In the genomic region with DNA sequence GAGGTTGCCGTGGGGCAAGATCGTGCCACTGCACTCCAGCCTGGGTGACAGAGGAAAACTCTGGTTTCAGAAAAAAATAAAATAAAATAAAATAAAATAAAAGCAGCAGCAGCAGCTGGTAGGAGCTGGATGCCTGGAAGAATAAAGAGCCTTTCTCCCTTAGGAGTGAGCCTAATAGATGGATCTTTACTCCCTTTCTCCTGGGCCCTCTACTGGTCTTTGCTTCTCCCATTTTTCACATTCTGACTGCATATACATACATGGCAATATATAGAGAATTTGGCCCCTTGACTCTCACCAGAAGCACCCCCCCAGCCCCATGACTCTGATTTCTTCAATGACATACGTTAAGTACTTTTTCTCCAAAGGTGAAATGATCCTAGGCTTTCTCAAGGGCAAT, we compare ENCODE assay signal across 11 cellular contexts. TPM values are rescaled to one million over a fixed set of nuclear protein-coding genes. Genes with fewer than 3 reads are reported as not detected.
DNase-seq lines count a peak whose midpoint lies in the region; ATAC-seq and TF ChIP-seq lines count a peak whose summit lies in the region.
"Had no signal": no experiment of that assay in that cellular context is flagged by ENCODE, and none has a peak within 500 bp of the region (broad histone marks: within the 10 kb centered on the region; RNA-seq: fewer than 3 reads in every experiment).

No MANE protein-coding gene starts in this region.

- no peaks in the 10 kb centered on the region for H3K4me1 ChIP-seq in mesendoderm (ENCODE audit: control insufficient read depth, low read depth, low read length)

- POLR2A ChIA-PET in RWPE1 (lab: Yijun Ruan, JAX; ENCODE audit: low non-redundant PET) = no interaction called here

- H3K18ac ChIP-seq in mesendoderm (ENCODE audit: low read length) = peak overlapping the region; percentile 85

- H3K27ac ChIP-seq in mesendoderm (ENCODE audit: low read depth, low read length) (no peak overlapping the region), RWPE1 (no peak overlapping the region)

- no peak overlapping the region for H2AK5ac ChIP-seq in mesendoderm (ENCODE audit: low read length)

- peaks cover 7% of the 10 kb centered on the region for H3K36me3 Mint-ChIP-seq in IgD-negative memory B cell

- H3K4me2 ChIP-seq in mesendoderm (ENCODE audit: low read length) = no peak overlapping the region

- H3K23ac ChIP-seq in mesendoderm (ENCODE audit: low read length) = no peak overlapping the region

- peak overlapping the region in 1 of 3 donors; percentile 55 for H3K27ac Mint-ChIP-seq in IgD-negative memory B cell

- H3K9ac ChIP-seq in mesendoderm (ENCODE audit: low read length) = peak overlapping the region; percentile 25

- no peak overlapping the region for H4K5ac ChIP-seq in mesendoderm (ENCODE audit: low read length)

- DNase-seq in DMS53 treated with DMSO at 0.1 percent for 48 hours (lab: John Stamatoyannopoulos, UW; ENCODE audit: unreplicated experiment) (peak; percentile 16), cardiac fibroblast (ENCODE audit: low read depth in 2 of 2) (peak in 1 of 2 donors; percentile 42), mesendoderm (peak; percentile 48), RWPE1 (ENCODE audit: low spot score) (no peak), NCI-H2029 treated with DMSO at 0.1 percent for 48 hours (lab: John Stamatoyannopoulos, UW) (no peak)
- DNase-seq: left cardiac atrium, retina had no signal

- H3K9me3 Mint-ChIP-seq in IgD-negative memory B cell = no peaks in the 10 kb centered on the region

- H2BK15ac ChIP-seq in mesendoderm (replicated peaks; ENCODE audit: low read depth) = peak overlapping the region; percentile 93

- H3K27me3 Mint-ChIP-seq in IgD-negative memory B cell = no peaks in the 10 kb centered on the region

- H3K79me1 ChIP-seq in mesendoderm (ENCODE audit: low read length) = no peaks in the 10 kb centered on the region

- H3K56ac ChIP-seq in mesendoderm (ENCODE audit: low read length) = no peak overlapping the region

- no peak overlapping the region for H2BK5ac ChIP-seq in mesendoderm (ENCODE audit: low read length)

- CTCF ChIA-PET in RWPE1 (lab: Yijun Ruan, JAX) = interaction anchor here (0.6 kb wide), 1 partner anchor 37 kb away, joined by 6 read pairs; no protein-coding TSS in a partner anchor

- peak overlapping the region; percentile 64 to 91 (median 78) for H3K4me3 Mint-ChIP-seq in IgD-negative memory B cell

- H3K79me2 ChIP-seq in mesendoderm (ENCODE audit: control insufficient read depth, insufficient read depth, low read length) = no peaks in the 10 kb centered on the region

- ATAC-seq in HG02973 (IDR thresholded peaks at IDR 0.05; ENCODE audit: unreplicated experiment) = no peak
- no peak for ATAC-seq in GM21390 (IDR thresholded peaks at IDR 0.05; ENCODE audit: unreplicated experiment)
- ATAC-seq: activated CD4-positive, CD25-positive, alpha-beta regulatory T cell treated with anti-CD3 and anti-CD28 coated beads, Interleukin-2, amount 50 U/mL, for 24 hours had no signal

- no CpG with 5 or more reads among the region's 3 CpGs for WGBS in mesendoderm (ENCODE audit: extremely low coverage, insufficient coverage, low lambda C conversion rate)

- no peak overlapping the region for H4K8ac ChIP-seq in mesendoderm (ENCODE audit: low read depth, low read length)

- H2BK120ac ChIP-seq in mesendoderm (ENCODE audit: low read depth, low read length) = no peak overlapping the region

- no peaks in the 10 kb centered on the region for H3K27me3 ChIP-seq in mesendoderm (ENCODE audit: insufficient read depth, low read length, poor library complexity)

- H3K4me3 ChIP-seq in cardiac fibroblast (replicated peaks in 1 of 2; ENCODE audit: low read depth in 2 of 2, low read length in 2 of 2) (no peak overlapping the region), mesendoderm (ENCODE audit: low read length) (no peak overlapping the region)

- peaks cover 61 to 69% (median 68%) of the 10 kb centered on the region in 3 donors for H3K4me1 Mint-ChIP-seq in IgD-negative memory B cell

- TF ChIP-seq CTCF in cardiac fibroblast (IDR thresholded peaks at IDR 0.05; ENCODE audit: low read depth, low read length) (peak; percentile 20), RWPE1 (conservative IDR thresholded peaks at IDR 0.05; ENCODE audit: low read depth) (no peak)

- peak overlapping the region; percentile 24 for H3K4ac ChIP-seq in mesendoderm (ENCODE audit: low read depth, low read length)

- no peaks in the 10 kb centered on the region for H3K36me3 ChIP-seq in mesendoderm (ENCODE audit: control insufficient read depth, insufficient read depth, low read length)

RNA-seq across cellular contexts. Expression of gene MALT1, which starts 9.8 kb away (rescaled TPM):
- polyA plus RNA-seq in IgD-negative memory B cell = 51.9 TPM
- 17.6 TPM for polyA plus RNA-seq in mesendoderm (2013, experiment 1 of 2)
- polyA plus RNA-seq in mesendoderm (2013, experiment 2 of 2) = 17.7 TPM

RNA-seq across cellular contexts. Expression of gene ALPK2, which starts 32.5 kb away (rescaled TPM):
- not detected for polyA plus RNA-seq in IgD-negative memory B cell
- polyA plus RNA-seq in mesendoderm (2013, experiment 1 of 2) = 3.0 TPM
- polyA plus RNA-seq in mesendoderm (2013, experiment 2 of 2) = 3.0 TPM

Comparison
In these comparisons a context has a peak if more than half of its experiments do, and no peak if none do; other contexts are left out.
1. DNase-seq: peak in DMS53 treated with DMSO at 0.1 percent for 48 hours (single experiment) and mesendoderm (single experiment); none in RWPE1 (single experiment) and NCI-H2029 treated with DMSO at 0.1 percent for 48 hours (single experiment).